ENCODE assay signal across 24 cellular contexts in genomic region chr9:22043928-22044327, GRCh38. TPM values are rescaled to one million over a fixed set of nuclear protein-coding genes. Genes with fewer than 3 reads are reported as not detected.
A peak's percentile ranks its signal among the peaks of the same experiment; 100 is the strongest.
DNase-seq lines count a peak whose midpoint lies in the region; ATAC-seq, FAIRE-seq and TF ChIP-seq lines count a peak whose summit lies in the region.
"Had no signal": no experiment of that assay in that cellular context is flagged by ENCODE, and none has a peak within 500 bp of the region (broad histone marks: within the 10 kb centered on the region; RNA-seq: fewer than 3 reads in every experiment).

No MANE protein-coding gene starts in this region.

- H3K27me3 ChIP-seq in HepG2 (ENCODE audit: control insufficient read depth in 1 of 2, insufficient read depth in 2 of 2, low read length in 2 of 2) (no peaks in the 10 kb centered on the region), right lobe of liver (no peaks in the 10 kb centered on the region), astrocyte (ENCODE audit: insufficient read depth, low read length) (no peaks in the 10 kb centered on the region), endothelial cell of umbilical vein (ENCODE audit: control insufficient read depth in 2 of 2, insufficient read depth in 2 of 2, low read length in 2 of 2) (no peaks in the 10 kb centered on the region), aorta (ENCODE audit: control insufficient read depth in 1 of 2, insufficient read depth in 2 of 2, low read length in 1 of 2) (no peaks in the 10 kb centered on the region)
- H3K27me3 ChIP-seq: BLaER1 had no signal

- H3K27me3 Mint-ChIP-seq in astrocyte (ENCODE audit: low read depth, unreplicated experiment) = no peaks in the 10 kb centered on the region
- H3K27me3 Mint-ChIP-seq: CD4-positive, alpha-beta memory T cell; IgD-negative memory B cell had no signal

- no peaks in the 10 kb centered on the region for H3K9me3 Mint-ChIP-seq in astrocyte (ENCODE audit: unreplicated experiment)
- H3K9me3 Mint-ChIP-seq: CD4-positive, alpha-beta memory T cell; IgD-negative memory B cell had no signal

- no peaks in the 10 kb centered on the region for H3K79me2 ChIP-seq in HepG2 (ENCODE audit: insufficient read depth, low read length)
- no peaks in the 10 kb centered on the region for H3K79me2 ChIP-seq in astrocyte (ENCODE audit: insufficient read depth, low read length)
- no peaks in the 10 kb centered on the region for H3K79me2 ChIP-seq in endothelial cell of umbilical vein (ENCODE audit: control insufficient read depth, insufficient read depth, low read length)

- H3K27ac ChIP-seq in HepG2 (ENCODE audit: extremely low read length, insufficient read depth, low read length) (no peak overlapping the region), right lobe of liver (no peak overlapping the region), astrocyte (ENCODE audit: low read depth, low read length) (peak overlapping the region; percentile 14), endothelial cell of umbilical vein (ENCODE audit: insufficient read depth, low read depth, low read length) (no peak overlapping the region), aorta (ENCODE audit: low read depth in 1 of 2, low read length in 2 of 2) (no peak overlapping the region)
- H3K27ac ChIP-seq: 22Rv1, A549, BLaER1, HL-60 had no signal

- no peak overlapping the region for H3K4me3 Mint-ChIP-seq in astrocyte (ENCODE audit: unreplicated experiment)
- H3K4me3 Mint-ChIP-seq: CD4-positive, alpha-beta memory T cell; IgD-negative memory B cell had no signal

- dilution Hi-C loops in endothelial cell of umbilical vein (cut with MboI; ENCODE audit: extremely low pct_ligation_motif_present, low sequenced_read_pairs) = no loop called here

- ATAC-seq in HepG2 (no peak), right lobe of liver (no peak), aorta (ENCODE audit: low FRiP score) (no peak), HG02981 (IDR thresholded peaks at IDR 0.05; ENCODE audit: unreplicated experiment) (no peak)
- ATAC-seq: A549 had no signal

- H3K36me3 ChIP-seq in HepG2 (replicated peaks in 1 of 2; ENCODE audit: control insufficient read depth in 1 of 2, insufficient read depth in 2 of 2, low read length in 2 of 2) = no peaks in the 10 kb centered on the region
- no peaks in the 10 kb centered on the region for H3K36me3 ChIP-seq in right lobe of liver
- H3K36me3 ChIP-seq in astrocyte (ENCODE audit: insufficient read depth, low read length) = no peaks in the 10 kb centered on the region
- no peaks in the 10 kb centered on the region for H3K36me3 ChIP-seq in endothelial cell of umbilical vein (ENCODE audit: control insufficient read depth in 2 of 2, extremely low read depth in 1 of 2, insufficient read depth in 2 of 2, low read length in 2 of 2)
- H3K36me3 ChIP-seq in aorta (ENCODE audit: control insufficient read depth in 1 of 2, insufficient read depth in 2 of 2, low read length in 1 of 2) = no peaks in the 10 kb centered on the region
- H3K36me3 ChIP-seq: BLaER1, HAP-1 had no signal

- H2AFZ ChIP-seq in HepG2 (ENCODE audit: low read length) (no peak overlapping the region), astrocyte (ENCODE audit: low read depth, low read length) (no peak overlapping the region), endothelial cell of umbilical vein (ENCODE audit: low read depth, low read length) (no peak overlapping the region)

- H3K9ac ChIP-seq in HepG2 (ENCODE audit: insufficient read depth, low read depth, low read length) (no peak overlapping the region), astrocyte (ENCODE audit: low read length) (no peak overlapping the region), endothelial cell of umbilical vein (replicated peaks; ENCODE audit: extremely low read depth, insufficient read depth, low read length) (no peak overlapping the region)
- H3K9ac ChIP-seq: BLaER1 had no signal

- intact Hi-C loops in HepG2 (cut with micrococcal nuclease; ENCODE audit: unreplicated experiment) = no loop called here
- intact Hi-C loops in right lobe of liver (cut with DNase I) = no loop called here
- intact Hi-C loops in endothelial cell of umbilical vein (cut with micrococcal nuclease) = loop anchor here (1.0 to 2.0 kb wide), 2 partner anchors 75 to 114 kb away; no protein-coding TSS in a partner anchor
- intact Hi-C loops in aorta (cut with DNase I) = no loop called here

- in situ Hi-C loops in HepG2 (cut with HindIII; ENCODE audit: extremely low pct_ligation_motif_present, low pct_unique_long_range_greater_than_20kb) = loop anchor here (10.0 kb wide), 1 partner anchor 191 kb away; no protein-coding TSS in a partner anchor

- POLR2A ChIA-PET in HepG2 (lab: Yijun Ruan, JAX) = no interaction called here
- POLR2A ChIA-PET in endothelial cell of umbilical vein (lab: Charles Lee) = no interaction called here

- H3K4me2 ChIP-seq in HepG2 (ENCODE audit: low read depth, low read length) (no peak overlapping the region), astrocyte (ENCODE audit: low read length) (no peak overlapping the region), endothelial cell of umbilical vein (ENCODE audit: insufficient read depth, low read length) (peak overlapping the region; percentile 28)
- H3K4me2 ChIP-seq: A549, BLaER1 had no signal

- TF ChIP-seq RAD21 in HepG2 (CRISPR knock-in tag; IDR thresholded peaks at IDR 0.05) = no peak

- H3K27ac Mint-ChIP-seq in astrocyte (ENCODE audit: unreplicated experiment) = no peak overlapping the region
- H3K27ac Mint-ChIP-seq: CD14-positive monocyte; CD4-positive, alpha-beta memory T cell; IgD-negative memory B cell had no signal

- TF ChIP-seq POLR2A in HepG2 (IDR thresholded peaks at IDR 0.05; ENCODE audit: insufficient read depth in 1 of 2, low read depth in 2 of 2, low read length in 2 of 2) = no peak
- TF ChIP-seq POLR2A in right lobe of liver (IDR thresholded peaks at IDR 0.05) = no peak
- no peak for TF ChIP-seq POLR2A in endothelial cell of umbilical vein (IDR thresholded peaks at IDR 0.05; ENCODE audit: low read depth, low read length)

- H4K20me1 ChIP-seq in HepG2 (ENCODE audit: insufficient read depth, low read length) (no peaks in the 10 kb centered on the region), astrocyte (ENCODE audit: insufficient read depth, low read length) (no peaks in the 10 kb centered on the region), endothelial cell of umbilical vein (replicated peaks; ENCODE audit: control insufficient read depth, extremely low read depth, insufficient read depth, low read length) (no peaks in the 10 kb centered on the region)
- H4K20me1 ChIP-seq: BLaER1 had no signal

- DNase-seq in HepG2 (ENCODE audit: low spot score) (no peak), right lobe of liver (no peak), astrocyte (ENCODE audit: low read depth) (no peak), endothelial cell of umbilical vein (ENCODE audit: low read depth, low spot score) (no peak), aorta (no peak), epidermal melanocyte (ENCODE audit: insufficient read length, low spot score) (no peak), hypothalamus (lab: John Stamatoyannopoulos, UW) (no peak)
- DNase-seq: CD4-positive, alpha-beta memory T cell; DMS153; DMS79; GDM1 had no signal

- FAIRE-seq in HepG2 (lab: Jason Lieb, UNC) (no peak), astrocyte (lab: Jason Lieb, UNC) (peak; percentile 59), endothelial cell of umbilical vein (lab: Jason Lieb, UNC) (no peak)
- FAIRE-seq: A549, GM12892, GM18507 had no signal

- H3K9me3 ChIP-seq in HepG2 (ENCODE audit: low read length) (no peaks in the 10 kb centered on the region), right lobe of liver (no peaks in the 10 kb centered on the region), astrocyte (ENCODE audit: insufficient read depth, low read depth, low read length) (no peaks in the 10 kb centered on the region), endothelial cell of umbilical vein (replicated peaks; ENCODE audit: control insufficient read depth, insufficient read depth, low read length) (no peaks in the 10 kb centered on the region), aorta (ENCODE audit: control insufficient read depth, low read length) (no peaks in the 10 kb centered on the region)
- H3K9me3 ChIP-seq: A549, BLaER1, HAP-1 had no signal

- H3K4me1 ChIP-seq in HepG2 (ENCODE audit: insufficient read depth, low read length) (peaks cover 5% of the 10 kb centered on the region; the same call in 1 of the 2 replicates), right lobe of liver (no peaks in the 10 kb centered on the region), astrocyte (ENCODE audit: insufficient read depth, low read length) (peaks cover 29% of the 10 kb centered on the region), endothelial cell of umbilical vein (ENCODE audit: control insufficient read depth, extremely low read depth, insufficient read depth, low read length) (peaks cover 21% of the 10 kb centered on the region), aorta (ENCODE audit: control insufficient read depth in 1 of 2, insufficient read depth in 2 of 2, low read length in 2 of 2) (no peaks in the 10 kb centered on the region)
- H3K4me1 ChIP-seq: A549, HAP-1 had no signal

- 4% methylated on average over 3 of the region's 3 CpGs for WGBS in HepG2 (ENCODE audit: low lambda C conversion rate)
- 43% methylated on average over 3 of the region's 3 CpGs for WGBS in right lobe of liver (ENCODE audit: insufficient coverage, low coverage, low lambda C conversion rate, missing lambda C conversion rate)
- WGBS in aorta, 2 donors = 28 to 34% methylated on average over 3 of the region's 3 CpGs

- TF ChIP-seq CTCF in HepG2 (CRISPR knock-in tag; IDR thresholded peaks at IDR 0.05) = no peak
- TF ChIP-seq CTCF in right lobe of liver (IDR thresholded peaks at IDR 0.05) = no peak
- TF ChIP-seq CTCF in astrocyte (IDR thresholded peaks at IDR 0.05; ENCODE audit: insufficient read depth, low read depth, low read length) = no peak
- no peak for TF ChIP-seq CTCF in endothelial cell of umbilical vein (IDR thresholded peaks at IDR 0.05; ENCODE audit: extremely low read depth in 1 of 2, insufficient read depth in 1 of 2, low read depth in 1 of 2, low read length in 2 of 2)

- H3K4me3 ChIP-seq in HepG2 (replicated peaks in 1 of 3; ENCODE audit: insufficient read depth in 1 of 3, low read depth in 2 of 3, low read length in 3 of 3) (no peak overlapping the region), right lobe of liver (no peak overlapping the region), astrocyte (ENCODE audit: insufficient read depth, low read depth, low read length) (no peak overlapping the region), endothelial cell of umbilical vein (replicated peaks in 1 of 3; ENCODE audit: insufficient read depth in 1 of 3, low read depth in 1 of 3, low read length in 3 of 3) (no peak overlapping the region), aorta (ENCODE audit: low read length in 2 of 2) (no peak overlapping the region)
- H3K4me3 ChIP-seq: A549, BLaER1, HAP-1 had no signal

- BruUV-seq in HepG2 (replicated peaks; lab: Mats Ljungman, UMichigan) (no TSS peak), endothelial cell of umbilical vein (replicated peaks; lab: Mats Ljungman, UMichigan) (no TSS peak)

- TF ChIP-seq EP300 in HepG2 (IDR thresholded peaks at IDR 0.05; ENCODE audit: low read depth in 2 of 2, low read length in 2 of 2) (no peak), HepG2 (CRISPR knock-in tag; IDR thresholded peaks at IDR 0.05; ENCODE audit: borderline replicate concordance) (no peak)

- H3K4me1 Mint-ChIP-seq in astrocyte (ENCODE audit: low read depth, unreplicated experiment) = peaks cover 50% of the 10 kb centered on the region
- H3K4me1 Mint-ChIP-seq: IgD-negative memory B cell had no signal

- no peaks in the 10 kb centered on the region for H3K9me1 ChIP-seq in endothelial cell of umbilical vein (replicated peaks; ENCODE audit: control insufficient read depth, extremely low read depth, insufficient read depth, low read length)

- CTCF ChIA-PET in HepG2 (lab: Yijun Ruan, JAX; ENCODE audit: low intra/inter-chr PET ratio, low total read pairs) = no interaction called here
- CTCF ChIA-PET in endothelial cell of umbilical vein (lab: Charles Lee) = interaction anchor here (0.7 to 6.7 kb wide), 10 partner anchors 9 to 408 kb away, joined by 3 to 45 read pairs (median 6); partner anchors contain the start of gene CDKN2B

- no peaks in the 10 kb centered on the region for H3K36me3 Mint-ChIP-seq in astrocyte (ENCODE audit: low read depth, unreplicated experiment)
- H3K36me3 Mint-ChIP-seq: CD4-positive, alpha-beta memory T cell had no signal

RNA-seq across cellular contexts. Expression of gene CDKN2B, which starts 34.8 kb away (rescaled TPM):
- total RNA-seq in HepG2 (2016; rRNA removed; fragmentation: Illumina TruSeq; extraction: Trizol) = 0.83 and 1.4 TPM in 2 replicates
- 0.09 and 0.20 TPM in 2 replicates for total RNA-seq in HepG2 (2016; cell fraction: cytosol; rRNA removed; fragmentation: Illumina TruSeq; extraction: Trizol; ENCODE audit: low read depth)
- total RNA-seq in HepG2 (2016; cell fraction: insoluble cytoplasmic fraction; rRNA removed; fragmentation: Illumina TruSeq; extraction: Trizol) = 0.73 and 1.3 TPM in 2 replicates
- 0.41 and 0.46 TPM in 2 replicates for total RNA-seq in HepG2 (2016; cell fraction: membrane; rRNA removed; fragmentation: Illumina TruSeq; extraction: Trizol)
- total RNA-seq in HepG2 (2016; cell fraction: nucleus; rRNA removed; fragmentation: Illumina TruSeq; extraction: Trizol) = 0.69 and 0.90 TPM in 2 replicates
- 1.5 and 2.3 TPM in 2 replicates for polyA plus RNA-seq in HepG2 (2011; rRNA removed)
- 1.4 and 1.7 TPM in 2 replicates for polyA plus RNA-seq in HepG2 (2011; cell fraction: cytosol; rRNA removed)
- 5.9 and 8.6 TPM in 2 replicates for polyA plus RNA-seq in HepG2 (2011; cell fraction: nucleus; rRNA removed)
- 0.48 and 1.5 TPM in 2 replicates for polyA plus RNA-seq in HepG2 (2012)
- 0.10 and 0.12 TPM in 2 replicates for polyA plus RNA-seq in HepG2 (2016; cell fraction: cytosol; fragmentation: Illumina TruSeq; extraction: Trizol; ENCODE audit: low read depth)
- polyA plus RNA-seq in HepG2 (2016; cell fraction: insoluble cytoplasmic fraction; fragmentation: Illumina TruSeq; extraction: Trizol; ENCODE audit: low read depth) = 1.1 and 1.4 TPM in 2 replicates
- 0.26 and 0.31 TPM in 2 replicates for polyA plus RNA-seq in HepG2 (2016; cell fraction: membrane; fragmentation: Illumina TruSeq; extraction: Trizol; ENCODE audit: low read depth)
- polyA plus RNA-seq in HepG2 (2016; cell fraction: nucleus; fragmentation: Illumina TruSeq; extraction: Trizol; ENCODE audit: insufficient read depth, low read depth) = 3.1 and 3.7 TPM in 2 replicates
- 0.54 and 6.2 TPM in 2 replicates for polyA minus RNA-seq in HepG2 (2011; rRNA and poly(A)+ RNA removed; ENCODE audit: low replicate concordance)
- polyA minus RNA-seq in HepG2 (2011; cell fraction: cytosol; rRNA and poly(A)+ RNA removed) = 0.40 and 1.1 TPM in 2 replicates
- polyA minus RNA-seq in HepG2 (2011; cell fraction: nucleus; rRNA and poly(A)+ RNA removed) = 2.4 and 3.4 TPM in 2 replicates
- total RNA-seq in right lobe of liver = 1 to 10 TPM in 5 of 6 experiments, under 1 TPM in 1; 0.64 to 4.2 (median 1.8) TPM
- 306 and 314 TPM in 2 replicates for total RNA-seq in astrocyte
- 2.1 and 2.3 TPM in 2 replicates for total RNA-seq in endothelial cell of umbilical vein
- 1.6 and 2.1 TPM in 2 replicates for polyA plus RNA-seq in endothelial cell of umbilical vein
- polyA plus RNA-seq in endothelial cell of umbilical vein (2011; cell fraction: cytosol; rRNA removed) = 1.6 and 2.2 TPM in 2 replicates
- polyA plus RNA-seq in endothelial cell of umbilical vein (2011; cell fraction: nucleus; rRNA removed) = 2.1 and 4.0 TPM in 2 replicates
- polyA plus RNA-seq in endothelial cell of umbilical vein (2012) = 5.7 and 6.0 TPM in 2 replicates
- 0.53 and 3.0 TPM in 2 replicates for polyA minus RNA-seq in endothelial cell of umbilical vein
- 17.0 TPM for polyA minus RNA-seq in endothelial cell of umbilical vein (2011; cell fraction: cytosol; rRNA and poly(A)+ RNA removed)
- polyA minus RNA-seq in endothelial cell of umbilical vein (2011; cell fraction: nucleus; rRNA and poly(A)+ RNA removed) = 1.9 and 3.4 TPM in 2 replicates
- total RNA-seq in aorta = 1 to 10 TPM; 4.5 to 4.8 TPM
- polyA plus RNA-seq in aorta = 10 to 100 TPM in 1 of 2 donors, 1 to 10 TPM in 1; 5.3 to 12.9 TPM
- total RNA-seq: Daoy, H4, HT1080 had no signal
- polyA plus RNA-seq: A549 had no signal

RNA-seq across cellular contexts. Expression of gene CDKN2B-AS1, which starts 49.3 kb away (rescaled TPM):
- total RNA-seq in HepG2 (2016; rRNA removed; fragmentation: Illumina TruSeq; extraction: Trizol) = 0.64 and 0.77 TPM in 2 replicates
- 0.35 TPM in 1 of 2 replicates, not detected in the other for total RNA-seq in HepG2 (2016; cell fraction: cytosol; rRNA removed; fragmentation: Illumina TruSeq; extraction: Trizol; ENCODE audit: low read depth)
- total RNA-seq in HepG2 (2016; cell fraction: insoluble cytoplasmic fraction; rRNA removed; fragmentation: Illumina TruSeq; extraction: Trizol) = 0.31 and 0.78 TPM in 2 replicates
- 0.31 and 0.76 TPM in 2 replicates for total RNA-seq in HepG2 (2016; cell fraction: membrane; rRNA removed; fragmentation: Illumina TruSeq; extraction: Trizol)
- 1.1 TPM in 1 of 2 replicates, not detected in the other for total RNA-seq in HepG2 (2016; cell fraction: nucleus; rRNA removed; fragmentation: Illumina TruSeq; extraction: Trizol)
- 1.8 and 2.3 TPM in 2 replicates for polyA plus RNA-seq in HepG2 (2011; rRNA removed)
- 0.78 and 1.1 TPM in 2 replicates for polyA plus RNA-seq in HepG2 (2011; cell fraction: cytosol; rRNA removed)
- polyA plus RNA-seq in HepG2 (2011; cell fraction: nucleus; rRNA removed) = 1.3 and 1.6 TPM in 2 replicates
- polyA plus RNA-seq in HepG2 (2012) = 0.27 TPM in 1 of 2 replicates, not detected in the other
- polyA plus RNA-seq in HepG2 (2016; cell fraction: cytosol; fragmentation: Illumina TruSeq; extraction: Trizol; ENCODE audit: low read depth) = 0.35 and 0.36 TPM in 2 replicates
- 0.41 and 0.54 TPM in 2 replicates for polyA plus RNA-seq in HepG2 (2016; cell fraction: insoluble cytoplasmic fraction; fragmentation: Illumina TruSeq; extraction: Trizol; ENCODE audit: low read depth)
- polyA plus RNA-seq in HepG2 (2016; cell fraction: membrane; fragmentation: Illumina TruSeq; extraction: Trizol; ENCODE audit: low read depth) = 0.39 and 0.51 TPM in 2 replicates
- polyA plus RNA-seq in HepG2 (2016; cell fraction: nucleus; fragmentation: Illumina TruSeq; extraction: Trizol; ENCODE audit: insufficient read depth, low read depth) = 0.47 and 1.1 TPM in 2 replicates
- polyA minus RNA-seq in HepG2 (2011; rRNA and poly(A)+ RNA removed; ENCODE audit: low replicate concordance) = 12.7 TPM in 1 of 2 replicates, not detected in the other
- polyA minus RNA-seq in HepG2 (2011; cell fraction: cytosol; rRNA and poly(A)+ RNA removed) = not detected in 2 replicates
- 2.1 and 2.7 TPM in 2 replicates for polyA minus RNA-seq in HepG2 (2011; cell fraction: nucleus; rRNA and poly(A)+ RNA removed)
- total RNA-seq in right lobe of liver = under 1 TPM in 4 of 6 experiments, not detected in 2; 0.13 to 0.37 (median 0.21) TPM
- 2.3 TPM in 2 replicates for total RNA-seq in astrocyte
- total RNA-seq in endothelial cell of umbilical vein = 1.9 and 2.4 TPM in 2 replicates
- 0.27 and 0.44 TPM in 2 replicates for polyA plus RNA-seq in endothelial cell of umbilical vein
- polyA plus RNA-seq in endothelial cell of umbilical vein (2011; cell fraction: cytosol; rRNA removed) = 0.22 and 0.47 TPM in 2 replicates
- 3.1 and 3.8 TPM in 2 replicates for polyA plus RNA-seq in endothelial cell of umbilical vein (2011; cell fraction: nucleus; rRNA removed)
- polyA plus RNA-seq in endothelial cell of umbilical vein (2012) = 0.61 and 1.1 TPM in 2 replicates
- 1.8 and 2.7 TPM in 2 replicates for polyA minus RNA-seq in endothelial cell of umbilical vein
- polyA minus RNA-seq in endothelial cell of umbilical vein (2011; cell fraction: cytosol; rRNA and poly(A)+ RNA removed) = 5.3 TPM
- polyA minus RNA-seq in endothelial cell of umbilical vein (2011; cell fraction: nucleus; rRNA and poly(A)+ RNA removed) = 5.0 and 10.3 TPM in 2 replicates
- total RNA-seq in aorta = 1 to 10 TPM in 1 of 2 donors, under 1 TPM in 1; 0.58 to 1.2 TPM
- 1 to 10 TPM in 1 of 2 donors, under 1 TPM in 1; 0.97 to 8.0 TPM for polyA plus RNA-seq in aorta
- total RNA-seq: Daoy, H4 had no signal
- polyA plus RNA-seq: A549, IgD-negative memory B cell had no signal

RNA-seq across cellular contexts. Expression of gene CDKN2A, which starts 49.7 kb away (rescaled TPM):
- total RNA-seq in HepG2 (2016; rRNA removed; fragmentation: Illumina TruSeq; extraction: Trizol) (4.2 TPM in 2 replicates), right lobe of liver (1 to 10 TPM in 3 of 6 experiments, under 1 TPM in 2, not detected in 1; 0.30 to 1.4 (median 1.2) TPM), astrocyte (71.6 and 81.4 TPM in 2 replicates), endothelial cell of umbilical vein (8.5 and 9.3 TPM in 2 replicates), aorta (1 to 10 TPM; 2.3 to 3.8 TPM)
- 1.9 and 3.2 TPM in 2 replicates for total RNA-seq in HepG2 (2016; cell fraction: cytosol; rRNA removed; fragmentation: Illumina TruSeq; extraction: Trizol; ENCODE audit: low read depth)
- total RNA-seq in HepG2 (2016; cell fraction: insoluble cytoplasmic fraction; rRNA removed; fragmentation: Illumina TruSeq; extraction: Trizol) = 4.0 and 4.4 TPM in 2 replicates
- total RNA-seq in HepG2 (2016; cell fraction: membrane; rRNA removed; fragmentation: Illumina TruSeq; extraction: Trizol) = 3.2 and 4.1 TPM in 2 replicates
- 1.3 and 1.7 TPM in 2 replicates for total RNA-seq in HepG2 (2016; cell fraction: nucleus; rRNA removed; fragmentation: Illumina TruSeq; extraction: Trizol)
- polyA plus RNA-seq in HepG2 (2011; rRNA removed) (4.8 and 7.4 TPM in 2 replicates), endothelial cell of umbilical vein (10.7 and 14.1 TPM in 2 replicates), aorta (1 to 10 TPM; 6.8 to 9.4 TPM)
- polyA plus RNA-seq in HepG2 (2011; cell fraction: cytosol; rRNA removed) = 6.0 and 6.8 TPM in 2 replicates
- polyA plus RNA-seq in HepG2 (2011; cell fraction: nucleus; rRNA removed) = 4.8 and 7.1 TPM in 2 replicates
- polyA plus RNA-seq in HepG2 (2012) = 1.3 and 2.3 TPM in 2 replicates
- 2.5 and 3.2 TPM in 2 replicates for polyA plus RNA-seq in HepG2 (2016; cell fraction: cytosol; fragmentation: Illumina TruSeq; extraction: Trizol; ENCODE audit: low read depth)
- polyA plus RNA-seq in HepG2 (2016; cell fraction: insoluble cytoplasmic fraction; fragmentation: Illumina TruSeq; extraction: Trizol; ENCODE audit: low read depth) = 5.0 and 6.3 TPM in 2 replicates
- polyA plus RNA-seq in HepG2 (2016; cell fraction: membrane; fragmentation: Illumina TruSeq; extraction: Trizol; ENCODE audit: low read depth) = 3.5 and 3.6 TPM in 2 replicates
- polyA plus RNA-seq in HepG2 (2016; cell fraction: nucleus; fragmentation: Illumina TruSeq; extraction: Trizol; ENCODE audit: insufficient read depth, low read depth) = 4.3 and 4.4 TPM in 2 replicates
- polyA minus RNA-seq in HepG2 (2011; rRNA and poly(A)+ RNA removed; ENCODE audit: low replicate concordance) = 3.3 and 67.7 TPM in 2 replicates
- 3.8 and 4.1 TPM in 2 replicates for polyA minus RNA-seq in HepG2 (2011; cell fraction: cytosol; rRNA and poly(A)+ RNA removed)
- polyA minus RNA-seq in HepG2 (2011; cell fraction: nucleus; rRNA and poly(A)+ RNA removed) = 3.2 and 3.9 TPM in 2 replicates
- polyA plus RNA-seq in endothelial cell of umbilical vein (2011; cell fraction: cytosol; rRNA removed) = 5.8 and 8.1 TPM in 2 replicates
- polyA plus RNA-seq in endothelial cell of umbilical vein (2011; cell fraction: nucleus; rRNA removed) = 5.2 and 5.3 TPM in 2 replicates
- 13.2 and 23.8 TPM in 2 replicates for polyA plus RNA-seq in endothelial cell of umbilical vein (2012)
- polyA minus RNA-seq in endothelial cell of umbilical vein = 2.5 and 2.9 TPM in 2 replicates
- polyA minus RNA-seq in endothelial cell of umbilical vein (2011; cell fraction: cytosol; rRNA and poly(A)+ RNA removed) = 182 TPM
- 3.3 and 3.8 TPM in 2 replicates for polyA minus RNA-seq in endothelial cell of umbilical vein (2011; cell fraction: nucleus; rRNA and poly(A)+ RNA removed)
- total RNA-seq: Daoy, HT1080 had no signal
- polyA plus RNA-seq: A549 had no signal

Comparison
In these comparisons a context has a peak if more than half of its experiments do, and no peak if none do; other contexts are left out.
1. RNA of gene CDKN2B, which starts 34.8 kb away (total RNA-seq): 306 to 314 TPM in astrocyte; 4.5 to 4.8 TPM in aorta, 0.64 to 4.2 TPM in right lobe of liver, 2.1 to 2.3 TPM in endothelial cell of umbilical vein and 0.09 to 1.4 TPM in HepG2; every median in the first group is over 10 times any median in the second.